11 cellular contexts compared by ENCODE assay signal in genomic region chr3:23129817-23130216, GRCh38.
DNase-seq lines count a peak whose midpoint lies in the region; ATAC-seq and TF ChIP-seq lines count a peak whose summit lies in the region.
"Had no signal": no experiment of that assay in that cellular context is flagged by ENCODE, and none has a peak within 500 bp of the region (broad histone marks: within the 10 kb centered on the region; RNA-seq: fewer than 3 reads in every experiment).

No MANE protein-coding gene starts in this region.

- DNase-seq in AG09309 (ENCODE audit: low read depth) (peak; percentile 24), NCI-H774 (lab: John Stamatoyannopoulos, UW) (peak; percentile 57), fibroblast of the conjunctiva (ENCODE audit: low read depth) (peak; percentile 16), globus pallidus (ENCODE audit: low spot score) (no peak), Right ventricle myocardium inferior (ENCODE audit: missing footprints) (no peak)
- no peak for DNase-seq in activated naive CD4-positive, alpha-beta T cell treated with anti-CD3 and anti-CD28 coated beads, Interleukin-2, amount 50 U/mL, for 16 hours
- DNase-seq: activated CD8-positive, alpha-beta memory T cell treated with anti-CD3 and anti-CD28 coated beads for 24 hours; caudate nucleus had no signal

- no peak for TF ChIP-seq CTCF in AG09309 (IDR thresholded peaks at IDR 0.05; ENCODE audit: control insufficient read depth, insufficient read depth, low read depth, low read length, missing control alignments)

- intact Hi-C loops in Right ventricle myocardium inferior (cut with DNase I), result no loop called here

- no peak overlapping the region for H3K4me3 ChIP-seq in AG09309 (ENCODE audit: control insufficient read depth, low read depth, low read length)
- H3K4me3 ChIP-seq: thoracic aorta had no signal

- peak; percentile 47 for ATAC-seq in GM21390 (IDR thresholded peaks at IDR 0.05; ENCODE audit: unreplicated experiment)
- no peak for ATAC-seq in Right ventricle myocardium inferior
- no peak for ATAC-seq in GM21825 (IDR thresholded peaks at IDR 0.05; ENCODE audit: unreplicated experiment)

Comparison
In these comparisons a context has a peak if more than half of its experiments do, and no peak if none do; other contexts are left out.
1. DNase-seq: peak in AG09309 (single experiment), NCI-H774 (single experiment) and fibroblast of the conjunctiva (single experiment); none in globus pallidus (single experiment), activated naive CD4-positive, alpha-beta T cell treated with anti-CD3 and anti-CD28 coated beads, Interleukin-2, amount 50 U/mL, for 16 hours (single experiment) and Right ventricle myocardium inferior (single experiment).